8 cellular contexts compared by ENCODE assay signal in genomic region chrX:52262195-52262546, GRCh38.
DNase-seq lines count a peak whose midpoint lies in the region; ATAC-seq and TF ChIP-seq lines count a peak whose summit lies in the region.

No MANE protein-coding gene starts in this region.

- H3K4me3 ChIP-seq in fibroblast of villous mesenchyme (ENCODE audit: low read depth, low read length), result peak overlapping the region; percentile 74

- peak; percentile 23; the same call in 2 of the 3 replicates for ATAC-seq in SK-N-SH treated with all-trans-retinoic acid at 6 μM for 48 hours
- peak; percentile 41 for ATAC-seq in sciatic nerve

- intact Hi-C loops in sciatic nerve (cut with DNase I), result no loop called here

- TF ChIP-seq CTCF in fibroblast of villous mesenchyme (IDR thresholded peaks at IDR 0.05; ENCODE audit: insufficient read depth, low read depth, low read length), result no peak

- H3K4me1 Mint-ChIP-seq in T-helper 1 cell treated with Interleukin-12 subunit alpha and Interleukin-12 subunit beta and Interleukin-4 antibody, amounts not matched to agents 30 μg/mL and 1 μg/mL, for 36 hours (ENCODE audit: low read depth), result peaks cover 18% of the 10 kb centered on the region

- peaks cover 4% of the 10 kb centered on the region for H3K27me3 Mint-ChIP-seq in T-helper 1 cell treated with Interleukin-12 subunit alpha and Interleukin-12 subunit beta and Interleukin-4 antibody, amounts not matched to agents 30 μg/mL and 1 μg/mL, for 36 hours (ENCODE audit: low read depth)

- no peak for DNase-seq in T-helper 1 cell
- no peak for DNase-seq in fibroblast of villous mesenchyme (ENCODE audit: low read depth)
- DNase-seq in sciatic nerve (ENCODE audit: low spot score), result no peak
- DNase-seq in SW480 (ENCODE audit: low spot score), result no peak
- no peak for DNase-seq in A172 (ENCODE audit: low spot score)
- DNase-seq in GM19240 (ENCODE audit: insufficient read length, low spot score), result no peak

- peak overlapping the region; percentile 99 for H3K27ac Mint-ChIP-seq in T-helper 1 cell treated with Interleukin-12 subunit alpha and Interleukin-12 subunit beta and Interleukin-4 antibody, amounts not matched to agents 30 μg/mL and 1 μg/mL, for 36 hours

- no peaks in the 10 kb centered on the region for H3K9me3 Mint-ChIP-seq in T-helper 1 cell treated with Interleukin-12 subunit alpha and Interleukin-12 subunit beta and Interleukin-4 antibody, amounts not matched to agents 30 μg/mL and 1 μg/mL, for 36 hours

- H3K4me3 Mint-ChIP-seq in T-helper 1 cell treated with Interleukin-12 subunit alpha and Interleukin-12 subunit beta and Interleukin-4 antibody, amounts not matched to agents 30 μg/mL and 1 μg/mL, for 36 hours, result peak overlapping the region; percentile 95

- H3K36me3 Mint-ChIP-seq in T-helper 1 cell treated with Interleukin-12 subunit alpha and Interleukin-12 subunit beta and Interleukin-4 antibody, amounts not matched to agents 30 μg/mL and 1 μg/mL, for 36 hours (ENCODE audit: low read depth), result no peaks in the 10 kb centered on the region

TF ChIP-seq in SK-N-SH treated with all-trans-retinoic acid at 6 μM for 48 hours, 23 proteins besides CTCF, POLR2A, EP300 and RAD21:
- TF ChIP-seq ZNF565 (CRISPR knock-in tag; conservative IDR thresholded peaks at IDR 0.05; ENCODE audit: low read depth), result no peak
- TF ChIP-seq TOX (CRISPR knock-in tag; IDR thresholded peaks at IDR 0.05; ENCODE audit: borderline replicate concordance), result no peak
- no peak for TF ChIP-seq CSDC2 (CRISPR knock-in tag; IDR thresholded peaks at IDR 0.05)
- no peak for TF ChIP-seq ESRRG (CRISPR knock-in tag; IDR thresholded peaks at IDR 0.05)
- TF ChIP-seq ZFP30 (CRISPR knock-in tag; IDR thresholded peaks at IDR 0.05), result no peak
- no peak for TF ChIP-seq CSRNP3 (CRISPR knock-in tag; IDR thresholded peaks at IDR 0.05)
- TF ChIP-seq, protein P1, sequence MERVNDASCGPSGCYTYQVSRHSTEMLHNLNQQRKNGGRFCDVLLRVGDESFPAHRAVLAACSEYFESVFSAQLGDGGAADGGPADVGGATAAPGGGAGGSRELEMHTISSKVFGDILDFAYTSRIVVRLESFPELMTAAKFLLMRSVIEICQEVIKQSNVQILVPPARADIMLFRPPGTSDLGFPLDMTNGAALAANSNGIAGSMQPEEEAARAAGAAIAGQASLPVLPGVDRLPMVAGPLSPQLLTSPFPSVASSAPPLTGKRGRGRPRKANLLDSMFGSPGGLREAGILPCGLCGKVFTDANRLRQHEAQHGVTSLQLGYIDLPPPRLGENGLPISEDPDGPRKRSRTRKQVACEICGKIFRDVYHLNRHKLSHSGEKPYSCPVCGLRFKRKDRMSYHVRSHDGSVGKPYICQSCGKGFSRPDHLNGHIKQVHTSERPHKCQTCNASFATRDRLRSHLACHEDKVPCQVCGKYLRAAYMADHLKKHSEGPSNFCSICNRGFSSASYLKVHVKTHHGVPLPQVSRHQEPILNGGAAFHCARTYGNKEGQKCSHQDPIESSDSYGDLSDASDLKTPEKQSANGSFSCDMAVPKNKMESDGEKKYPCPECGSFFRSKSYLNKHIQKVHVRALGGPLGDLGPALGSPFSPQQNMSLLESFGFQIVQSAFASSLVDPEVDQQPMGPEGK (CRISPR knock-in tag; IDR thresholded peaks at IDR 0.05; ENCODE audit: borderline replicate concordance), result no peak
- no peak for TF ChIP-seq ZNF8 (CRISPR knock-in tag; IDR thresholded peaks at IDR 0.05)
- no peak for TF ChIP-seq OSR1 (CRISPR knock-in tag; IDR thresholded peaks at IDR 0.05)
- TF ChIP-seq GLIS3 (CRISPR knock-in tag; IDR thresholded peaks at IDR 0.05), result no peak
- no peak for TF ChIP-seq BACH2 (CRISPR knock-in tag; IDR thresholded peaks at IDR 0.05; ENCODE audit: borderline replicate concordance)
- TF ChIP-seq ARNTL (CRISPR knock-in tag; IDR thresholded peaks at IDR 0.05; ENCODE audit: borderline replicate concordance, low read depth), result no peak
